Comparison of ENCODE assay signal across 15 cellular contexts in the genomic region with DNA sequence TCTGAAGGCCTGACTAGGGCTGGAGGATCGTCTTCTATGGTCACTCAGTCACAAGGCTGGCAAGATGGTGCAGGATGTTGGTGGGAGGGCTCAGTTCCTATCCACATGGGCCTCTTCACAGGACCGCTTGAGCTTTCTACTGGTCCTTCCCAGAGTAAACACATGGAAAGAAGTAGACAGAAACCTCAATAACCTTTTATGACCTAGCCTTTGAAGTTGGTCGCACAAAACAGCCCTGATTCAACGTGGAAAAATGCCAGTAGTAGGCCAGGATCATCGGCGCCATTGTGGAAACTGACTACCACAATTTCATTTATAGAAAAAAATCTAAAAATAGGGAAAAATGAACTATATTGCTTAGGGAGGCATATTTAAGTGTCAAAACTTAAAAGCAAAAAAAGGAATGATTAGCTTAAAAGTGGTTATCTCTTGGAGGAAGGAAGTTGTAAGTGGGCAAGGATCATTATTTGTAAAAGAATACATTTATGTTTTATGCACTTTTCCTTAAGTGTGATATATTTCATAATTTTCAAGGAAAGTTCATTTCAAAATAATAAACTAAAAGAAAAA. TPM values are rescaled to one million over a fixed set of nuclear protein-coding genes. Genes with fewer than 3 reads are reported as not detected.
DNase-seq lines count a peak whose midpoint lies in the region; ATAC-seq, FAIRE-seq and TF ChIP-seq lines count a peak whose summit lies in the region.
"Had no signal": no experiment of that assay in that cellular context is flagged by ENCODE, and none has a peak within 500 bp of the region (broad histone marks: within the 10 kb centered on the region; RNA-seq: fewer than 3 reads in every experiment).

No MANE protein-coding gene starts in this region.

- TF ChIP-seq CTCF in IMR-90 (conservative IDR thresholded peaks at IDR 0.05; ENCODE audit: low read depth, low read length) (no peak), K562 (IDR thresholded peaks at IDR 0.05 in 2 of 3, conservative IDR thresholded peaks at IDR 0.05 in 1 of 3; ENCODE audit: insufficient read depth in 2 of 3, low read depth in 1 of 3, low read length in 3 of 3) (no peak), hepatocyte (IDR thresholded peaks at IDR 0.05; ENCODE audit: poor library complexity) (no peak), MM.1S (IDR thresholded peaks at IDR 0.05; ENCODE audit: low read length) (no peak)

- no peak overlapping the region for H2AK5ac ChIP-seq in IMR-90 (ENCODE audit: low read depth, low read length)

- WGBS in IMR-90 (ENCODE audit: extremely low coverage in 2 of 2, insufficient read length in 1 of 2), 2 experiments = 50% methylated on average over 1 of the region's 6 CpGs; no CpG with 5 or more reads in 1 of the 2 experiments
- WGBS in K562 (ENCODE audit: insufficient coverage, low coverage, missing lambda C conversion rate) = 52% methylated on average over 6 of the region's 6 CpGs
- 52% methylated on average over 6 of the region's 6 CpGs for WGBS in hepatocyte (ENCODE audit: low lambda C conversion rate, missing lambda C conversion rate)

- FAIRE-seq in K562 (lab: Jason Lieb, UNC) (no peak), H54 (lab: Jason Lieb, UNC) (no peak)
- FAIRE-seq: GM12878, HTR-8/SVneo had no signal

- CTCF ChIA-PET in IMR-90 (lab: Yijun Ruan, JAX) = no interaction called here
- CTCF ChIA-PET in K562 (lab: Yijun Ruan, JAX; ENCODE audit: low intra/inter-chr PET ratio) = no interaction called here

- DNase-seq in IMR-90 = no peak
- no peak for DNase-seq in K562 (ENCODE audit: extremely low read depth in 1 of 4, low spot score in 3 of 4)
- peak; percentile 20 for DNase-seq in hepatocyte (ENCODE audit: low spot score)
- no peak for DNase-seq in H54 (ENCODE audit: insufficient read length, low spot score)
- no peak for DNase-seq in MM.1S
- DNase-seq: Caco-2; CD8-positive, alpha-beta memory T cell; HCEC 1CT; HFFc6; KBM-7 had no signal

- no peaks in the 10 kb centered on the region for H3K9me2 ChIP-seq in hepatocyte (replicated peaks; ENCODE audit: insufficient read depth)
- no peaks in the 10 kb centered on the region for H3K9me2 ChIP-seq in MM.1S (replicated peaks; ENCODE audit: insufficient read depth, low read length)

- H2BK20ac ChIP-seq in IMR-90 (ENCODE audit: low read depth, low read length) = no peak overlapping the region

- no peak overlapping the region for H4K5ac ChIP-seq in IMR-90 (ENCODE audit: low read depth, low read length)

- intact Hi-C loops in IMR-90 (cut with micrococcal nuclease) = no loop called here
- intact Hi-C loops in K562 (cut with micrococcal nuclease) = no loop called here

- in situ Hi-C loops in IMR-90 (cut with MboI; ENCODE audit: low sequenced_read_pairs) = no loop called here
- in situ Hi-C loops in K562 (cut with MboI) = no loop called here

- H3K79me2 ChIP-seq in K562 (ENCODE audit: control insufficient read depth, insufficient read depth, low read length) = no peaks in the 10 kb centered on the region
- H3K79me2 ChIP-seq in hepatocyte = no peaks in the 10 kb centered on the region
- H3K79me2 ChIP-seq in MM.1S (ENCODE audit: low read length) = no peaks in the 10 kb centered on the region

- H2AFZ ChIP-seq in IMR-90 (replicated peaks; ENCODE audit: low read length, poor library complexity) = no peak overlapping the region
- H2AFZ ChIP-seq in K562 (ENCODE audit: low read depth, low read length) = peak overlapping the region; percentile 68
- H2AFZ ChIP-seq in hepatocyte = no peak overlapping the region
- H2AFZ ChIP-seq in MM.1S (ENCODE audit: low read length) = no peak overlapping the region
- H2AFZ ChIP-seq: GM23338 had no signal

- H3K9ac ChIP-seq in IMR-90 (ENCODE audit: low read depth, low read length) = no peak overlapping the region
- no peak overlapping the region for H3K9ac ChIP-seq in K562 (ENCODE audit: insufficient read depth in 1 of 2, low read depth in 2 of 2, low read length in 2 of 2)
- H3K9ac ChIP-seq in MM.1S (ENCODE audit: low read length) = no peak overlapping the region

- no peak for TF ChIP-seq EP300 in K562 (IDR thresholded peaks at IDR 0.05; ENCODE audit: low read length)

- no peak overlapping the region for H3K23ac ChIP-seq in IMR-90 (ENCODE audit: low read depth, low read length)

- no peak overlapping the region for H3K4ac ChIP-seq in IMR-90 (ENCODE audit: low read depth, low read length)

- no TSS peak for BruUV-seq in IMR-90 (replicated peaks; lab: Mats Ljungman, UMichigan)
- no TSS peak for BruUV-seq in K562 (replicated peaks; lab: Mats Ljungman, UMichigan)

- no peaks in the 10 kb centered on the region for H3K79me1 ChIP-seq in IMR-90 (ENCODE audit: low read depth in 1 of 2, low read length in 2 of 2)

- H2BK15ac ChIP-seq in IMR-90 (ENCODE audit: low read depth, low read length) = no peak overlapping the region

- H3K18ac ChIP-seq in IMR-90 (ENCODE audit: low read depth, low read length) = no peak overlapping the region

- H3K36me3 ChIP-seq in IMR-90 (ENCODE audit: control insufficient read depth, insufficient read depth, low read length) (no peaks in the 10 kb centered on the region), K562 (ENCODE audit: control insufficient read depth, insufficient read depth, low read length) (no peaks in the 10 kb centered on the region), hepatocyte (replicated peaks; ENCODE audit: insufficient read depth, low read depth) (no peaks in the 10 kb centered on the region), MM.1S (replicated peaks; ENCODE audit: insufficient read depth, low read length) (no peaks in the 10 kb centered on the region)

- TF ChIP-seq POLR2A in IMR-90 (IDR thresholded peaks at IDR 0.05; ENCODE audit: low read depth, low read length) (no peak), K562 (conservative IDR thresholded peaks at IDR 0.05) (no peak), H54 (IDR thresholded peaks at IDR 0.05; ENCODE audit: low read depth, low read length) (no peak)

- H3K14ac ChIP-seq in IMR-90 (replicated peaks; ENCODE audit: low read depth, low read length) = no peak overlapping the region

- no peak overlapping the region for H4K91ac ChIP-seq in IMR-90 (ENCODE audit: insufficient read depth, low read depth, low read length)

- no peak overlapping the region for H2AK9ac ChIP-seq in IMR-90 (replicated peaks; ENCODE audit: low read depth, low read length, poor library complexity)

- H3K9me1 ChIP-seq in IMR-90 (ENCODE audit: insufficient read depth, low read length) (no peaks in the 10 kb centered on the region), K562 (ENCODE audit: control insufficient read depth, insufficient read depth, low read length) (no peaks in the 10 kb centered on the region)

- ATAC-seq in IMR-90 (ENCODE audit: low read depth) = no peak
- ATAC-seq in K562 = no peak
- ATAC-seq in HG02588 (IDR thresholded peaks at IDR 0.05; ENCODE audit: unreplicated experiment) = no peak
- ATAC-seq in GM18502 (IDR thresholded peaks at IDR 0.05; ENCODE audit: poor library complexity, unreplicated experiment) = no peak
- ATAC-seq: GM12878, GM23338 had no signal

- dilution Hi-C loops in IMR-90 (cut with HindIII; ENCODE audit: low sequenced_read_pairs, unreplicated experiment) = no loop called here

- H3K4me3 ChIP-seq in IMR-90 (ENCODE audit: insufficient read depth, low read depth, low read length) = no peak overlapping the region
- H3K4me3 ChIP-seq in K562 = no peak overlapping the region
- no peak overlapping the region for H3K4me3 ChIP-seq in hepatocyte
- H3K4me3 ChIP-seq in MM.1S (ENCODE audit: low read length) = no peak overlapping the region
- H3K4me3 ChIP-seq: GM12878, GM23338 had no signal

- H3K4me2 ChIP-seq in IMR-90 (ENCODE audit: low read depth, low read length) (no peak overlapping the region), K562 (ENCODE audit: insufficient read depth, low read length) (no peak overlapping the region), hepatocyte (no peak overlapping the region), MM.1S (ENCODE audit: low read depth, low read length) (no peak overlapping the region)
- H3K4me2 ChIP-seq: GM23338 had no signal

- TF ChIP-seq RAD21 in IMR-90 (IDR thresholded peaks at IDR 0.05; ENCODE audit: low read length) (no peak), K562 (CRISPR knock-in tag; conservative IDR thresholded peaks at IDR 0.05 in 1 of 2, IDR thresholded peaks at IDR 0.05 in 1 of 2) (no peak)

- no peak overlapping the region for H2BK120ac ChIP-seq in IMR-90 (ENCODE audit: low read depth, low read length)

- no peak overlapping the region for H2BK5ac ChIP-seq in IMR-90 (ENCODE audit: low read depth, low read length, poor library complexity, severe bottlenecking)

- H4K8ac ChIP-seq in IMR-90 (ENCODE audit: low read depth in 2 of 2, low read length in 2 of 2) = no peak overlapping the region

- no peak overlapping the region for H3K56ac ChIP-seq in IMR-90 (ENCODE audit: extremely low read depth, insufficient read depth, low read length)

- H3K27ac ChIP-seq in IMR-90 (ENCODE audit: insufficient read depth, low read length) (no peak overlapping the region), K562 (ENCODE audit: extremely low read depth, low read depth, low read length) (no peak overlapping the region), hepatocyte (no peak overlapping the region), MM.1S (ENCODE audit: low read length) (no peak overlapping the region)

- H3F3A ChIP-seq in MM.1S (ENCODE audit: insufficient read depth, low read length) = no peaks in the 10 kb centered on the region

- H3K9me3 ChIP-seq in IMR-90 (ENCODE audit: control insufficient read depth, insufficient read depth, low read length) (no peaks in the 10 kb centered on the region), K562 (replicated peaks; ENCODE audit: control insufficient read depth, insufficient read depth, low read depth, low read length) (no peaks in the 10 kb centered on the region), hepatocyte (ENCODE audit: low read depth) (no peaks in the 10 kb centered on the region), MM.1S (replicated peaks; ENCODE audit: insufficient read depth, low read length) (no peaks in the 10 kb centered on the region)
- H3K9me3 ChIP-seq: Caco-2 had no signal

- H3K4me1 ChIP-seq in IMR-90 (ENCODE audit: control insufficient read depth, insufficient read depth, low read length) = 0 out of 2 replicates have a peak, but pooled peaks cover 1% of the 10 kb centered on the region
- H3K4me1 ChIP-seq in K562 (replicated peaks in 1 of 2; ENCODE audit: control insufficient read depth in 2 of 2, insufficient read depth in 2 of 2, low read length in 2 of 2) = peaks cover 6 to 12% of the 10 kb centered on the region in 2 experiments; a peak in 3 of 5 replicates
- peaks cover 3% of the 10 kb centered on the region for H3K4me1 ChIP-seq in hepatocyte (ENCODE audit: insufficient read depth)
- H3K4me1 ChIP-seq in MM.1S (ENCODE audit: low read length) = no peaks in the 10 kb centered on the region

- H3K27me3 ChIP-seq in IMR-90 (ENCODE audit: control insufficient read depth, insufficient read depth, low read length) = peaks cover 3% of the 10 kb centered on the region; the same call in 1 of the 2 replicates
- no peaks in the 10 kb centered on the region for H3K27me3 ChIP-seq in K562 (ENCODE audit: control insufficient read depth in 2 of 2, insufficient read depth in 2 of 2, low read length in 2 of 2)
- H3K27me3 ChIP-seq in hepatocyte = peaks cover 4% of the 10 kb centered on the region
- H3K27me3 ChIP-seq in MM.1S (replicated peaks; ENCODE audit: insufficient read depth, low read length) = no peaks in the 10 kb centered on the region

- POLR2A ChIA-PET in IMR-90 (lab: Charles Lee; ENCODE audit: unreplicated experiment) (no interaction called here), K562 (lab: Yijun Ruan, JAX) (no interaction called here)

- H4K20me1 ChIP-seq in IMR-90 (ENCODE audit: insufficient read depth, low read length) = no peaks in the 10 kb centered on the region
- H4K20me1 ChIP-seq in K562 (replicated peaks; ENCODE audit: control insufficient read depth, insufficient read depth, low read length) = no peaks in the 10 kb centered on the region
- no peaks in the 10 kb centered on the region for H4K20me1 ChIP-seq in hepatocyte (ENCODE audit: insufficient read depth, poor library complexity, severe bottlenecking)
- H4K20me1 ChIP-seq in MM.1S (ENCODE audit: insufficient read depth, low read length) = no peaks in the 10 kb centered on the region

RNA-seq across cellular contexts. Expression of a gene that starts 9.8 kb away (rescaled TPM):
- total RNA-seq in IMR-90 (2012; rRNA removed) (13.3 and 16.7 TPM in 2 replicates), K562 (2014; rRNA removed) (11.5 and 17.6 TPM in 2 replicates), K562 (2014; rRNA removed; fragmentation: Illumina TruSeq; extraction: Trizol) (11.1 and 13.5 TPM in 2 replicates), K562 (2015; rRNA removed; fragmentation: Illumina TruSeq; extraction: Trizol) (13.4 and 14.2 TPM in 2 replicates), K562 (2021) (14.6 and 16.5 TPM in 2 replicates), hepatocyte (7.1 and 7.7 TPM in 2 replicates)
- polyA plus RNA-seq in IMR-90 (2012; rRNA removed) (5.4 and 6.5 TPM in 2 replicates), K562 (2011; rRNA removed) (9.7 and 10.1 TPM in 2 replicates), K562 (2014; fragmentation: Illumina TruSeq; extraction: Trizol) (10.7 and 14.9 TPM in 2 replicates), K562 (2014; fragmentation: Nextera tagmentation; extraction: Ambion mirVana) (1 to 10 TPM; 5.6 to 9.0 TPM), K562 (2014; rRNA removed) (8.4 and 8.7 TPM in 2 replicates), hepatocyte (14.2 and 14.5 TPM in 2 replicates)
- 4.0 and 4.8 TPM in 2 replicates for polyA plus RNA-seq in IMR-90 (2012; cell fraction: cytosol; rRNA removed)
- 5.3 and 10.2 TPM in 2 replicates for polyA plus RNA-seq in IMR-90 (2012; cell fraction: nucleus; rRNA removed; ENCODE audit: low replicate concordance)
- total RNA-seq in K562 (2011; cell fraction: chromatin; rRNA removed; ENCODE audit: low replicate concordance) = 14.1 and 25.5 TPM in 2 replicates
- 10.0 and 11.2 TPM in 2 replicates for total RNA-seq in K562 (2011; cell fraction: nucleolus; rRNA removed)
- total RNA-seq in K562 (2011; cell fraction: nucleoplasm; rRNA removed) = 19.1 and 23.1 TPM in 2 replicates
- polyA plus RNA-seq in K562 (2011; cell fraction: cytosol; rRNA removed) = 9.3 and 11.5 TPM in 2 replicates
- 11.0 and 11.4 TPM in 2 replicates for polyA plus RNA-seq in K562 (2011; cell fraction: nucleus; rRNA removed)
- polyA plus RNA-seq in K562 (2012) = 7.4 and 9.4 TPM in 2 replicates
- 32.4 and 33.9 TPM in 2 replicates for polyA minus RNA-seq in K562 (2011; rRNA and poly(A)+ RNA removed)
- 11.4 and 11.9 TPM in 2 replicates for polyA minus RNA-seq in K562 (2011; cell fraction: cytosol; rRNA and poly(A)+ RNA removed)
- 21.8 and 42.0 TPM in 2 replicates for polyA minus RNA-seq in K562 (2011; cell fraction: nucleus; rRNA and poly(A)+ RNA removed)
- polyA plus RNA-seq: CD8-positive, alpha-beta memory T cell had no signal
